14 cellular contexts compared by ENCODE assay signal in the genomic region with DNA sequence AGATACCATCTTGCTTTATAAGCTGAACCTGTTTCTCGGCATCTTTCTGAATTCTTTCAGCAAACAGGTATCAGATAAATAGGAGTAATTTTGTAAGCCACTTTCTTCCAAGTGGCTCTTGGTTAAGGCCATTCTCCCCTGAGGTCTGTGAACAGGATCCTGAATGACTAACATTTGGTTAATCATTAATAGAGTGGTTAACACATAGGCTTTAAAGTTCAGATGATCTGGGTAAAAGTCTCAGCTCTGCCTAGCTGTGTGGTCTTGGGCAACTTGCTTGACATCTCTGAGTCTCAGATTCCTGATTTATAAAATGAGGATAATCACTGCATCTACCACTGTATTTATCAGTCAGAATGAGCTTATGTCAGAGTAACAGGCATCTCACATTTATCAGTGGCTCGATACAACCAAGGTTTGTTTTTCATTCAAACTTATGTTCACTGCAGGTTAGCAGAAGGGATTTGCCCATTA. TPM values are rescaled to one million over a fixed set of nuclear protein-coding genes. Genes with fewer than 3 reads are reported as not detected.
DNase-seq lines count a peak whose midpoint lies in the region; ATAC-seq and TF ChIP-seq lines count a peak whose summit lies in the region.
"Had no signal": no experiment of that assay in that cellular context is flagged by ENCODE, and none has a peak within 500 bp of the region (broad histone marks: within the 10 kb centered on the region; RNA-seq: fewer than 3 reads in every experiment).

No MANE protein-coding gene starts in this region.

- no peaks in the 10 kb centered on the region for H3K27me3 ChIP-seq in CD8-positive, alpha-beta T cell (ENCODE audit: insufficient read depth, low read length)

- DNase-seq in renal cortical epithelial cell (ENCODE audit: low read depth) (peak; percentile 95), NCI-H2081 treated with DMSO at 0.1 percent for 48 hours (lab: John Stamatoyannopoulos, UW) (no peak), germinal center (ENCODE audit: low spot score) (no peak)
- no peak for DNase-seq in CD8-positive, alpha-beta T cell
- DNase-seq in activated T-cell treated with anti-CD3 and anti-CD28 coated beads, Interleukin-2, amount 50 U/mL, for 72 hours = no peak
- DNase-seq: cortex of kidney, KBM-7, NCI-H1694 treated with DMSO at 0.1 percent for 48 hours, Right ventricle myocardium superior had no signal

- H3K36me3 Mint-ChIP-seq in CD8-positive, alpha-beta T cell = no peaks in the 10 kb centered on the region
- no peaks in the 10 kb centered on the region for H3K36me3 Mint-ChIP-seq in activated T-cell treated with anti-CD3 and anti-CD28 coated beads, Interleukin-2, amount 50 U/mL, for 72 hours (ENCODE audit: insufficient read depth in 2 of 2)
- H3K36me3 Mint-ChIP-seq: natural killer cell treated with Interleukin-12 subunit alpha and Interleukin-12 subunit beta and Interleukin-15 and Interleukin-18, amount 100 ng/mL, for 72 hours had no signal

- H3K4me3 Mint-ChIP-seq in CD8-positive, alpha-beta T cell = no peak overlapping the region
- H3K4me3 Mint-ChIP-seq in activated T-cell treated with anti-CD3 and anti-CD28 coated beads, Interleukin-2, amount 50 U/mL, for 72 hours = no peak overlapping the region
- H3K4me3 Mint-ChIP-seq: natural killer cell treated with Interleukin-12 subunit alpha and Interleukin-12 subunit beta and Interleukin-15 and Interleukin-18, amount 100 ng/mL, for 72 hours had no signal

- H3K27ac ChIP-seq in VCaP = peak overlapping the region; percentile 48
- no peak overlapping the region for H3K27ac ChIP-seq in CD8-positive, alpha-beta T cell (ENCODE audit: low read depth, low read length)
- H3K27ac ChIP-seq: thoracic aorta had no signal

- ATAC-seq in GM19025 (IDR thresholded peaks at IDR 0.05; ENCODE audit: low read depth, unreplicated experiment) (peak; percentile 82), HG02938 (IDR thresholded peaks at IDR 0.05; ENCODE audit: unreplicated experiment) (peak; percentile 90)
- ATAC-seq in CD8-positive, alpha-beta T cell = no peak
- no peak for ATAC-seq in activated T-cell treated with anti-CD3 and anti-CD28 coated beads, Interleukin-2, amount 50 U/mL, for 72 hours (replicated peaks in 1 of 2)
- ATAC-seq: natural killer cell treated with Interleukin-12 subunit alpha and Interleukin-12 subunit beta and Interleukin-15 and Interleukin-18, amount 100 ng/mL, for 72 hours had no signal

- H3K27me3 Mint-ChIP-seq in CD8-positive, alpha-beta T cell (ENCODE audit: low read depth) = peaks cover 8% of the 10 kb centered on the region
- H3K27me3 Mint-ChIP-seq in activated T-cell treated with anti-CD3 and anti-CD28 coated beads, Interleukin-2, amount 50 U/mL, for 72 hours (ENCODE audit: low read depth) = no peaks in the 10 kb centered on the region

- no peaks in the 10 kb centered on the region for H3K9me3 Mint-ChIP-seq in CD8-positive, alpha-beta T cell
- no peaks in the 10 kb centered on the region for H3K9me3 Mint-ChIP-seq in activated T-cell treated with anti-CD3 and anti-CD28 coated beads, Interleukin-2, amount 50 U/mL, for 72 hours
- H3K9me3 Mint-ChIP-seq: natural killer cell treated with Interleukin-12 subunit alpha and Interleukin-12 subunit beta and Interleukin-15 and Interleukin-18, amount 100 ng/mL, for 72 hours had no signal

- CTCF ChIA-PET in CD8-positive, alpha-beta T cell (lab: Charles Lee) = no interaction called here

- H3K4me1 ChIP-seq in CD8-positive, alpha-beta T cell (ENCODE audit: insufficient read depth, low read length) = no peaks in the 10 kb centered on the region

- TF ChIP-seq CTCF in VCaP (conservative IDR thresholded peaks at IDR 0.05) = no peak
- TF ChIP-seq CTCF in CD8-positive, alpha-beta T cell (IDR thresholded peaks at IDR 0.05) = no peak

- H3K4me3 ChIP-seq in CD8-positive, alpha-beta T cell (ENCODE audit: low read depth, low read length) = no peak overlapping the region
- H3K4me3 ChIP-seq: thoracic aorta had no signal

- no peaks in the 10 kb centered on the region for H3K9me3 ChIP-seq in CD8-positive, alpha-beta T cell (ENCODE audit: low read length)
- H3K9me3 ChIP-seq: thoracic aorta had no signal

- no peaks in the 10 kb centered on the region for H3K4me1 Mint-ChIP-seq in CD8-positive, alpha-beta T cell (ENCODE audit: low read depth)
- H3K4me1 Mint-ChIP-seq in activated T-cell treated with anti-CD3 and anti-CD28 coated beads, Interleukin-2, amount 50 U/mL, for 72 hours (ENCODE audit: low read depth) = no peaks in the 10 kb centered on the region

- intact Hi-C loops in CD8-positive, alpha-beta T cell (cut with DNase I, micrococcal nuclease) = no loop called here

- POLR2A ChIA-PET in CD8-positive, alpha-beta T cell (lab: Charles Lee) = no interaction called here

- H3K36me3 ChIP-seq in CD8-positive, alpha-beta T cell (ENCODE audit: insufficient read depth, low read length) = no peaks in the 10 kb centered on the region
- H3K36me3 ChIP-seq: thoracic aorta had no signal

- H3K27ac Mint-ChIP-seq in CD8-positive, alpha-beta T cell = no peak overlapping the region
- no peak overlapping the region for H3K27ac Mint-ChIP-seq in activated T-cell treated with anti-CD3 and anti-CD28 coated beads, Interleukin-2, amount 50 U/mL, for 72 hours
- H3K27ac Mint-ChIP-seq: natural killer cell treated with Interleukin-12 subunit alpha and Interleukin-12 subunit beta and Interleukin-15 and Interleukin-18, amount 100 ng/mL, for 72 hours had no signal

RNA-seq across cellular contexts. Expression of a gene that starts 44.4 kb away (rescaled TPM):
- not detected in 2 replicates for total RNA-seq in renal cortical epithelial cell
- not detected for total RNA-seq in CD8-positive, alpha-beta T cell
- total RNA-seq in activated T-cell treated with anti-CD3 and anti-CD28 coated beads, Interleukin-2, amount 50 U/mL, for 72 hours = not detected
- total RNA-seq: natural killer cell treated with Interleukin-12 subunit alpha and Interleukin-12 subunit beta and Interleukin-15 and Interleukin-18, amount 100 ng/mL, for 72 hours; Right ventricle myocardium superior had no signal

Comparison
In these comparisons a context has a peak if more than half of its experiments do, and no peak if none do; other contexts are left out.
1. ATAC-seq: peak in GM19025 (single experiment) and HG02938 (single experiment); none in CD8-positive, alpha-beta T cell (single experiment) and activated T-cell treated with anti-CD3 and anti-CD28 coated beads, Interleukin-2, amount 50 U/mL, for 72 hours (0 of 2).